Comparison of ENCODE assay signal across 1 cellular context in the genomic region with DNA sequence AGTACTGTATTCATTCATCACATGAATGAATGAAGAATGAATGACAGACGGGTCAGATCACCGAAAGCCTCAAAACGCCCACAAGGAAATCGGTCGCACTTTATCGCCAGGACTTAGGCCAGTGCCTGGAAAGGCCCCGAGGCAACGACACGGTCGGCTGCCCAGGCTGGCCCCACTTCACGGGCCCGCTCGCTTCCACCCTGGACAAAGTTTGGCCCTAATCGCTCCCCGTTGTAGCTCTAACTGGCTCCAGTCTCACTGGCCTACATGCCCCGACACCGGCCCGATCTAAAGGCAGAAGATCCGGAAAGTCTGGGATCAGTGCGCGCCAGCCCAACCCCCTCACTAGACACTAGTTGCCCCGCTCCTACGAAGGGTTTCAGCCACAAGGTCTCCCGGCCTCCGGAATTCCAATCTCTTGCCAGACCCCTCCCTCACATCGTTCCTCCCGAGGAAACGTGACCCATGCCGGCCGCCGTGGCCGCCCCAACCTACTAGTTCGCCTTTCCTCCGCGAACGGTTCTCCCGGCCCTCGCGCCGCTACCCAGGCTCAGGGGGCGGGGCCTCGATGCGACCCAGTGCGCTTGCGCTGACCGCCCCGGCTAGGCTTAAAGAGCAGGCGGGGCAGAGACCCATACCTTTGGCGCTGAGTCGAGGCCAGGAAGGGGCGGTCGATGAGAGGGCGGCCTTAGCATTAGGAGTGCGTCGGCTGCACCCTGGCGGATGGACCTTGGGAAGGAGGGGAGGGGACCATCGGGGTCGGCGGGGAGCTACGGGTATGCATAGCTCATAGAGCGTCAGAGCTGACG.
TF ChIP-seq lines count a peak whose summit lies in the region.

Gene GSS (minus strand): TSS at position 575 of the 809 bp plus-strand sequence. CDS start 3,954 bp downstream, outside the sequence.
Gene MYH7B (plus strand): TSS at position 637 of the 809 bp plus-strand sequence. CDS start 22,138 bp downstream, outside the sequence.

TF ChIP-seq in HEK293, 187 proteins besides CTCF, POLR2A, EP300 and RAD21 (continued from another document and continues in another):
- TF ChIP-seq ZNF148 (tag by site-specific recombination; IDR thresholded peaks at IDR 0.05; ENCODE audit: borderline replicate concordance), result no peak
- no peak for TF ChIP-seq ZNF354C (tag by site-specific recombination; IDR thresholded peaks at IDR 0.05; ENCODE audit: borderline replicate concordance, low read depth)
- TF ChIP-seq, protein P1, sequence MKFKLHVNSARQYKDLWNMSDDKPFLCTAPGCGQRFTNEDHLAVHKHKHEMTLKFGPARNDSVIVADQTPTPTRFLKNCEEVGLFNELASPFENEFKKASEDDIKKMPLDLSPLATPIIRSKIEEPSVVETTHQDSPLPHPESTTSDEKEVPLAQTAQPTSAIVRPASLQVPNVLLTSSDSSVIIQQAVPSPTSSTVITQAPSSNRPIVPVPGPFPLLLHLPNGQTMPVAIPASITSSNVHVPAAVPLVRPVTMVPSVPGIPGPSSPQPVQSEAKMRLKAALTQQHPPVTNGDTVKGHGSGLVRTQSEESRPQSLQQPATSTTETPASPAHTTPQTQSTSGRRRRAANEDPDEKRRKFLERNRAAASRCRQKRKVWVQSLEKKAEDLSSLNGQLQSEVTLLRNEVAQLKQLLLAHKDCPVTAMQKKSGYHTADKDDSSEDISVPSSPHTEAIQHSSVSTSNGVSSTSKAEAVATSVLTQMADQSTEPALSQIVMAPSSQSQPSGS (tag by site-specific recombination; IDR thresholded peaks at IDR 0.05; ENCODE audit: low read depth), result no peak
- TF ChIP-seq ZXDB (tag by site-specific recombination; IDR thresholded peaks at IDR 0.05), result peak; percentile 94
- no peak for TF ChIP-seq ZNF433 (tag by site-specific recombination; IDR thresholded peaks at IDR 0.05; ENCODE audit: low read depth)
- peak; percentile 43; the same call in 1 of the 2 replicates for TF ChIP-seq WT1 (tag by site-specific recombination; IDR thresholded peaks at IDR 0.05)
- TF ChIP-seq ZNF423 (tag by site-specific recombination; IDR thresholded peaks at IDR 0.05), result no peak
- peak; percentile 72; the same call in 1 of the 2 replicates for TF ChIP-seq ZSCAN5A (tag by site-specific recombination; IDR thresholded peaks at IDR 0.05)
- TF ChIP-seq ZNF114 (tag by site-specific recombination; IDR thresholded peaks at IDR 0.05), result no peak
- TF ChIP-seq ZFP41 (tag by site-specific recombination; IDR thresholded peaks at IDR 0.05; ENCODE audit: borderline replicate concordance), result no peak
- no peak for TF ChIP-seq OSR2 (tag by site-specific recombination; IDR thresholded peaks at IDR 0.05)
- peak; percentile 91; the same call in 1 of the 2 replicates for TF ChIP-seq ZSCAN23 (tag by site-specific recombination; IDR thresholded peaks at IDR 0.05)
- peak; percentile 81; the same call in 1 of the 2 replicates for TF ChIP-seq PATZ1 (tag by site-specific recombination; IDR thresholded peaks at IDR 0.05)
- no peak for TF ChIP-seq ZNF514 (tag by site-specific recombination; IDR thresholded peaks at IDR 0.05)
- peak; percentile 62 for TF ChIP-seq EGR2 (tag by site-specific recombination; IDR thresholded peaks at IDR 0.05; ENCODE audit: low read depth)
- TF ChIP-seq KLF1 (tag by site-specific recombination; IDR thresholded peaks at IDR 0.05), result peak; percentile 56
- TF ChIP-seq BCL11B (tag by site-specific recombination; IDR thresholded peaks at IDR 0.05; ENCODE audit: low read depth), result no peak
- no peak for TF ChIP-seq ZNF426 (tag by site-specific recombination; IDR thresholded peaks at IDR 0.05)
- TF ChIP-seq, protein P2, sequence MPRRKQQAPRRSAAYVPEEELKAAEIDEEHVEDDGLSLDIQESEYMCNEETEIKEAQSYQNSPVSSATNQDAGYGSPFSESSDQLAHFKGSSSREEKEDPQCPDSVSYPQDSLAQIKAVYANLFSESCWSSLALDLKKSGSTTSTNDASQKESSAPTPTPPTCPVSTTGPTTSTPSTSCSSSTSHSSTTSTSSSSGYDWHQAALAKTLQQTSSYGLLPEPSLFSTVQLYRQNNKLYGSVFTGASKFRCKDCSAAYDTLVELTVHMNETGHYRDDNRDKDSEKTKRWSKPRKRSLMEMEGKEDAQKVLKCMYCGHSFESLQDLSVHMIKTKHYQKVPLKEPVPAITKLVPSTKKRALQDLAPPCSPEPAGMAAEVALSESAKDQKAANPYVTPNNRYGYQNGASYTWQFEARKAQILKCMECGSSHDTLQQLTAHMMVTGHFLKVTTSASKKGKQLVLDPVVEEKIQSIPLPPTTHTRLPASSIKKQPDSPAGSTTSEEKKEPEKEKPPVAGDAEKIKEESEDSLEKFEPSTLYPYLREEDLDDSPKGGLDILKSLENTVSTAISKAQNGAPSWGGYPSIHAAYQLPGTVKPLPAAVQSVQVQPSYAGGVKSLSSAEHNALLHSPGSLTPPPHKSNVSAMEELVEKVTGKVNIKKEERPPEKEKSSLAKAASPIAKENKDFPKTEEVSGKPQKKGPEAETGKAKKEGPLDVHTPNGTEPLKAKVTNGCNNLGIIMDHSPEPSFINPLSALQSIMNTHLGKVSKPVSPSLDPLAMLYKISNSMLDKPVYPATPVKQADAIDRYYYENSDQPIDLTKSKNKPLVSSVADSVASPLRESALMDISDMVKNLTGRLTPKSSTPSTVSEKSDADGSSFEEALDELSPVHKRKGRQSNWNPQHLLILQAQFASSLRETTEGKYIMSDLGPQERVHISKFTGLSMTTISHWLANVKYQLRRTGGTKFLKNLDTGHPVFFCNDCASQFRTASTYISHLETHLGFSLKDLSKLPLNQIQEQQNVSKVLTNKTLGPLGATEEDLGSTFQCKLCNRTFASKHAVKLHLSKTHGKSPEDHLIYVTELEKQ (tag by site-specific recombination; IDR thresholded peaks at IDR 0.05; ENCODE audit: borderline replicate concordance), result no peak
- peak; percentile 68; the same call in 1 of the 2 replicates for TF ChIP-seq ZSCAN16 (tag by site-specific recombination; IDR thresholded peaks at IDR 0.05)
- peak; percentile 32; the same call in 1 of the 2 replicates for TF ChIP-seq ZNF623 (tag by site-specific recombination; IDR thresholded peaks at IDR 0.05)
- TF ChIP-seq HOXA7 (CRISPR knock-in tag; IDR thresholded peaks at IDR 0.05; ENCODE audit: borderline replicate concordance), result no peak
- no peak for TF ChIP-seq ZNF549 (tag by site-specific recombination; IDR thresholded peaks at IDR 0.05)
- peak; percentile 67; the same call in 1 of the 2 replicates for TF ChIP-seq KLF16 (tag by site-specific recombination; IDR thresholded peaks at IDR 0.05)
- 0 out of 2 replicates have a peak, but pooled peaks have one; percentile 10 for TF ChIP-seq ZNF548 (tag by site-specific recombination; IDR thresholded peaks at IDR 0.05)
- TF ChIP-seq ZNF23 (tag by site-specific recombination; IDR thresholded peaks at IDR 0.05; ENCODE audit: borderline replicate concordance), result no peak; the same call in 1 of the 2 replicates
- TF ChIP-seq RBAK (tag by site-specific recombination; IDR thresholded peaks at IDR 0.05), result no peak
- TF ChIP-seq ZNF513 (tag by site-specific recombination; IDR thresholded peaks at IDR 0.05), result no peak
- no peak for TF ChIP-seq ZNF19 (tag by site-specific recombination; IDR thresholded peaks at IDR 0.05; ENCODE audit: low read depth)
- TF ChIP-seq MYNN (tag by site-specific recombination; IDR thresholded peaks at IDR 0.05; ENCODE audit: borderline replicate concordance), result no peak
- TF ChIP-seq ZNF518A (tag by site-specific recombination; conservative IDR thresholded peaks at IDR 0.05; ENCODE audit: low read depth), result peak; percentile 27
- TF ChIP-seq SCRT2 (tag by site-specific recombination; IDR thresholded peaks at IDR 0.05), result peak; percentile 94
- TF ChIP-seq PRDM1 (tag by site-specific recombination; IDR thresholded peaks at IDR 0.05), result 0 out of 2 replicates have a peak, but pooled peaks have one; percentile 2
- 0 out of 2 replicates have a peak, but pooled peaks have one; percentile 17 for TF ChIP-seq ZNF239 (tag by site-specific recombination; IDR thresholded peaks at IDR 0.05)
- TF ChIP-seq GLI4 (tag by site-specific recombination; IDR thresholded peaks at IDR 0.05), result no peak
- TF ChIP-seq ZNF223 (tag by site-specific recombination; IDR thresholded peaks at IDR 0.05), result no peak
- TF ChIP-seq ZNF37A (tag by site-specific recombination; IDR thresholded peaks at IDR 0.05), result no peak
- peak; percentile 56 for TF ChIP-seq ZNF146 (tag by site-specific recombination; IDR thresholded peaks at IDR 0.05)
- no peak for TF ChIP-seq HOXC10 (CRISPR knock-in tag; IDR thresholded peaks at IDR 0.05)
- no peak for TF ChIP-seq ZNF621 (tag by site-specific recombination; IDR thresholded peaks at IDR 0.05)
- TF ChIP-seq ZNF324 (tag by site-specific recombination; IDR thresholded peaks at IDR 0.05), result peak; percentile 84; the same call in 1 of the 2 replicates
